ENCODE assay signal across 9 cellular contexts in the genomic region with DNA sequence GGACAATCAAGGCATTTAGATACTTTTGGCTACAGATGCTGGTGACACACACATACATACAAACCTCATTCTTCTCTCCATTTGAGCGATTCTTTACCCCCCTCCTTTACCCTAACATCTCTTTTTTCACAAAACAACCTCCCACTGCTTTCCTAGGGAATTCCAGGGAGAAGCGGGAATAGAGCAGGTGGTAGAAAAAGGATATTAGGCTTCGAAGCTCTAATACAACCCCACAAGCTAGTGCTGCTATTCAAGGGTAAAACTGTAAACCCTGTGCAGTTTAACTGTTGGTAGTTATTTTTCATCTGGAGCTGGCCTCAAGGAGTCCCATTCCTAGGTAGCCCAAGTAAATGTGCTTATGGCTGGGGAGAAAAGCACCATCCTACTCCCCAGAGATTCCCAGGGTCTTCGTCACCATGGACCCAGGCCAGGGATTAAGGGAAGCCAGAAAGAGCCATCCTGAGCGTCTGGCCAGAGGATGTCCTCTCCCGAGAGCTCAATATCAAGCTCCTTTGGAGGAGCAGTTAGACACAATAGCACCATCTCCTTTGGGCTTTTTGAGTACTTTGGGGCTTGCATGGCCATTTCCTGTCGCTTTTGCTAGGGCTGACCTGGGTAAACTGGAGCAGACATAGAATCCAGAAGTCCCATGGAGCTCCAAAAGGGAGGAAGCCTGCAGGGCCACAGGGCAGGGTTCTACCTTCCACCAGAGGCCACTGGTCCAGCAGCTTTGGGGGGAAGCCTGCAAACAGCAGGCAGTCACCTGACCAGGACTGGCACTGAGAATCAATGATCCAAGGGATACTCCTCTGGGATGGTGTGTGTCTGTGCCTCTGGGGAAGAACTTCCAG. TPM values are rescaled to one million over a fixed set of nuclear protein-coding genes. Genes with fewer than 3 reads are reported as not detected.
DNase-seq lines count a peak whose midpoint lies in the region; ATAC-seq and TF ChIP-seq lines count a peak whose summit lies in the region.
"Had no signal": no experiment of that assay in that cellular context is flagged by ENCODE, and none has a peak within 500 bp of the region (broad histone marks: within the 10 kb centered on the region; RNA-seq: fewer than 3 reads in every experiment).

No MANE protein-coding gene starts in this region.

- no peaks in the 10 kb centered on the region for H3K9me2 ChIP-seq in SK-N-SH

- no peak for TF ChIP-seq POLR2A in stomach (IDR thresholded peaks at IDR 0.05)

- CTCF ChIA-PET in SK-N-SH (lab: Yijun Ruan, JAX), result interaction anchor here (0.6 to 5.3 kb wide), 5 partner anchors 98 to 503 kb away, joined by 3 to 91 read pairs (median 3); no protein-coding TSS in a partner anchor

- TF ChIP-seq EP300 in SK-N-SH (IDR thresholded peaks at IDR 0.05; ENCODE audit: borderline replicate concordance in 1 of 2, low read depth in 1 of 2, low read length in 1 of 2), result no peak
- no peak for TF ChIP-seq EP300 in stomach (IDR thresholded peaks at IDR 0.05)

- ATAC-seq in SK-N-SH treated with all-trans-retinoic acid at 6 μM for 48 hours, result no peak
- ATAC-seq in left lung, result no peak
- ATAC-seq in GM18907 (IDR thresholded peaks at IDR 0.05; ENCODE audit: unreplicated experiment), result no peak

- H2AFZ ChIP-seq in SK-N-SH (ENCODE audit: low read depth), result no peak overlapping the region

- H3F3A ChIP-seq in SK-N-SH (replicated peaks; ENCODE audit: insufficient read depth), result peaks cover 20% of the 10 kb centered on the region

- POLR2A ChIA-PET in SK-N-SH (lab: Yijun Ruan, JAX), result no interaction called here

- peaks cover 32% of the 10 kb centered on the region for H4K20me1 ChIP-seq in SK-N-SH (ENCODE audit: insufficient read depth)

- peaks cover 31 to 37% of the 10 kb centered on the region in 2 experiments; a peak in 3 of 4 replicates for H3K4me1 ChIP-seq in SK-N-SH (ENCODE audit: control insufficient read depth in 1 of 2, insufficient read depth in 2 of 2, low read depth in 1 of 2, low read length in 1 of 2)
- H3K4me1 ChIP-seq in left lung, result peaks cover 42 to 76% of the 10 kb centered on the region in 2 donors
- H3K4me1 ChIP-seq in stomach, result peaks cover 42 to 65% (median 55%) of the 10 kb centered on the region in 4 donors

- H3K36me3 ChIP-seq in SK-N-SH (replicated peaks in 1 of 2; ENCODE audit: control insufficient read depth in 1 of 2, insufficient read depth in 2 of 2, low read length in 1 of 2) (peaks cover 10 to 13% of the 10 kb centered on the region in 2 experiments), left lung (no peaks in the 10 kb centered on the region), stomach (no peaks in the 10 kb centered on the region)

- H3K9ac ChIP-seq in SK-N-SH, result peak overlapping the region; percentile 55

- no peak for TF ChIP-seq RAD21 in SK-N-SH (IDR thresholded peaks at IDR 0.05; ENCODE audit: low read length)

- intact Hi-C loops in left lung (cut with DNase I) (loop anchor here in 1 of 2 donors (10.0 kb wide), 1 partner anchor 285 kb away; no protein-coding TSS in a partner anchor), stomach (cut with DNase I; ENCODE audit: low total_unique reads) (loop anchor here (5.0 kb wide), 1 partner anchor 288 kb away; no protein-coding TSS in a partner anchor)

- DNase-seq in SK-N-SH (no peak), left lung (no peak), stomach (no peak), NCI-H82 (lab: John Stamatoyannopoulos, UW) (no peak), inferior parietal cortex (ENCODE audit: extremely low spot score) (no peak)

- H3K4me2 ChIP-seq in SK-N-SH, result peak overlapping the region; percentile 81

- H3K79me2 ChIP-seq in SK-N-SH (ENCODE audit: insufficient read depth), result peaks cover 81% of the 10 kb centered on the region

- WGBS in SK-N-SH (ENCODE audit: low lambda C conversion rate), result 78% methylated on average over 3 of the region's 7 CpGs
- WGBS in adipose tissue, 3 donors, result 58 to 71% (median 59%) methylated on average over 7 of the region's 7 CpGs
- 62 to 67% (median 62%) methylated on average over 7 of the region's 7 CpGs for WGBS in stomach, 5 donors

- H3K27me3 ChIP-seq in SK-N-SH (ENCODE audit: insufficient read depth) (no peaks in the 10 kb centered on the region), left lung (no peaks in the 10 kb centered on the region), stomach (no peaks in the 10 kb centered on the region)

- H3K27ac ChIP-seq in SK-N-SH (ENCODE audit: low read depth in 2 of 2, low read length in 1 of 2), result peak overlapping the region; percentile 43 to 91; a peak in 3 of 4 replicates
- peak overlapping the region; percentile 28 for H3K27ac ChIP-seq in adipose tissue (ENCODE audit: low read depth, low read length)
- peak overlapping the region; percentile 85 to 88 for H3K27ac ChIP-seq in left lung
- peak overlapping the region; percentile 79 to 90 (median 86) for H3K27ac ChIP-seq in stomach
- H3K27ac ChIP-seq: 22Rv1 had no signal

- peak overlapping the region; percentile 84 to 90; a peak in 3 of 4 replicates for H3K4me3 ChIP-seq in SK-N-SH (ENCODE audit: low read depth in 2 of 2, low read length in 1 of 2)
- peak overlapping the region; percentile 9 to 70 for H3K4me3 ChIP-seq in left lung
- H3K4me3 ChIP-seq in stomach, result peak overlapping the region; percentile 61 to 79 (median 66)

- H3K9me3 ChIP-seq in SK-N-SH (no peaks in the 10 kb centered on the region), left lung (no peaks in the 10 kb centered on the region), stomach (no peaks in the 10 kb centered on the region)

- TF ChIP-seq CTCF in SK-N-SH (IDR thresholded peaks at IDR 0.05) (no peak), left lung (IDR thresholded peaks at IDR 0.05) (no peak), stomach (IDR thresholded peaks at IDR 0.05) (no peak)

TF ChIP-seq in SK-N-SH, 30 proteins besides CTCF, POLR2A, EP300 and RAD21:
- TF ChIP-seq POLR2AphosphoS5 (IDR thresholded peaks at IDR 0.05; ENCODE audit: low read depth, low read length) (no peak), FOSL2 (IDR thresholded peaks at IDR 0.05; ENCODE audit: borderline replicate concordance, low read depth) (peak; percentile 3; the same call in 1 of the 2 replicates), USF1 (IDR thresholded peaks at IDR 0.05; ENCODE audit: borderline replicate concordance, low read depth) (0 out of 2 replicates have a peak, but pooled peaks have one; percentile 7)

TF ChIP-seq in SK-N-SH treated with all-trans-retinoic acid at 6 μM for 48 hours, 23 proteins besides CTCF, POLR2A, EP300 and RAD21 (continues in another document):
- TF ChIP-seq ZC3H10 (CRISPR knock-in tag; IDR thresholded peaks at IDR 0.05) (no peak), ZNF8 (CRISPR knock-in tag; IDR thresholded peaks at IDR 0.05) (no peak), ZNF70 (CRISPR knock-in tag; IDR thresholded peaks at IDR 0.05) (no peak), TSHZ2 (CRISPR knock-in tag; IDR thresholded peaks at IDR 0.05) (no peak), ESRRG (CRISPR knock-in tag; IDR thresholded peaks at IDR 0.05) (no peak), ISL1 (CRISPR knock-in tag; IDR thresholded peaks at IDR 0.05) (no peak), CSDC2 (CRISPR knock-in tag; IDR thresholded peaks at IDR 0.05) (no peak), TCF4 (CRISPR knock-in tag; IDR thresholded peaks at IDR 0.05; ENCODE audit: borderline replicate concordance) (no peak), ZFP3 (CRISPR knock-in tag; IDR thresholded peaks at IDR 0.05) (no peak), ARNTL (CRISPR knock-in tag; IDR thresholded peaks at IDR 0.05; ENCODE audit: borderline replicate concordance, low read depth) (no peak)

RNA-seq across cellular contexts. Expression of gene MAML2, which starts 3.1 kb away (rescaled TPM):
- 20.1 and 24.5 TPM in 2 replicates for polyA plus RNA-seq in SK-N-SH (2012; rRNA removed)
- 16.5 and 20.7 TPM in 2 replicates for polyA plus RNA-seq in SK-N-SH (2012; cell fraction: cytosol; rRNA removed)
- polyA plus RNA-seq in SK-N-SH (2012; cell fraction: nucleus; rRNA removed), result 8.9 and 22.7 TPM in 2 replicates
- 1 to 10 TPM; 1.8 to 8.7 (median 5.4) TPM for polyA plus RNA-seq in adipose tissue
- total RNA-seq in left lung, result 10 to 100 TPM; 18.7 to 24.7 TPM
- 10 to 100 TPM in 4 of 5 donors, 1 to 10 TPM in 1; 7.8 to 22.8 (median 17.4) TPM for total RNA-seq in stomach
- polyA plus RNA-seq in stomach, result 1 to 10 TPM; 1.3 to 3.4 (median 3.0) TPM

RNA-seq across cellular contexts. Expression of gene CCDC82, which starts 49.8 kb away (rescaled TPM):
- polyA plus RNA-seq in SK-N-SH (2012; rRNA removed) (8.7 and 12.8 TPM in 2 replicates), adipose tissue (10 to 100 TPM in 2 of 3 donors, 1 to 10 TPM in 1; 5.8 to 39.5 (median 13.3) TPM), stomach (10 to 100 TPM; 12.0 to 16.5 (median 12.7) TPM)
- polyA plus RNA-seq in SK-N-SH (2012; cell fraction: cytosol; rRNA removed), result 10.2 and 14.8 TPM in 2 replicates
- polyA plus RNA-seq in SK-N-SH (2012; cell fraction: nucleus; rRNA removed), result 10.8 and 29.1 TPM in 2 replicates
- total RNA-seq in left lung (10 to 100 TPM; 18.1 to 27.7 TPM), stomach (100 to 1,000 TPM in 1 of 5 donors, 10 to 100 TPM in 4; 41.7 to 188 (median 58.4) TPM)

RNA-seq across cellular contexts. Expression of gene JRKL, which starts 49.9 kb away (rescaled TPM):
- polyA plus RNA-seq in SK-N-SH (2012; rRNA removed) (3.8 and 5.3 TPM in 2 replicates), adipose tissue (1 to 10 TPM; 2.4 to 6.1 (median 3.6) TPM), stomach (1 to 10 TPM; 2.7 to 4.7 (median 4.0) TPM)
- 7.5 and 9.1 TPM in 2 replicates for polyA plus RNA-seq in SK-N-SH (2012; cell fraction: cytosol; rRNA removed)
- polyA plus RNA-seq in SK-N-SH (2012; cell fraction: nucleus; rRNA removed), result 0.83 and 3.0 TPM in 2 replicates
- total RNA-seq in left lung (10 to 100 TPM; 10.4 to 13.0 TPM), stomach (10 to 100 TPM in 1 of 5 donors, 1 to 10 TPM in 4; 3.3 to 11.9 (median 5.3) TPM)

Comparison
In these comparisons a context has a peak if more than half of its experiments do, and no peak if none do; other contexts are left out.
1. H3K27ac ChIP-seq: peak in every context shown above with its lines; median percentile 86 in left lung; 86 in stomach; 67 in SK-N-SH; 28 in adipose tissue.